In genomic region chr2:236545814-236546480, GRCh38 we compare ENCODE assay signal across 9 cellular contexts.
DNase-seq lines count a peak whose midpoint lies in the region; ATAC-seq and TF ChIP-seq lines count a peak whose summit lies in the region.
"Had no signal": no experiment of that assay in that cellular context is flagged by ENCODE, and none has a peak within 500 bp of the region (broad histone marks: within the 10 kb centered on the region; RNA-seq: fewer than 3 reads in every experiment).

No MANE protein-coding gene starts in this region.

- no peak overlapping the region for H2AFZ ChIP-seq in OCI-LY1 (ENCODE audit: low read length)

- H3K36me3 ChIP-seq in OCI-LY1 (ENCODE audit: insufficient read depth, low read length) = no peaks in the 10 kb centered on the region

- no peak for TF ChIP-seq CTCF in OCI-LY1 (IDR thresholded peaks at IDR 0.05; ENCODE audit: low read length)

- H3K79me2 ChIP-seq in OCI-LY1 (ENCODE audit: insufficient read depth, low read length) = no peaks in the 10 kb centered on the region

- no peaks in the 10 kb centered on the region for H3K9me2 ChIP-seq in OCI-LY1 (ENCODE audit: low read depth, low read length)

- H3K4me2 ChIP-seq in OCI-LY1 (ENCODE audit: low read length) = peak overlapping the region; percentile 45; the same call in 1 of the 2 replicates
- H3K4me2 ChIP-seq: A549 had no signal

- H3K9me3 ChIP-seq in OCI-LY1 (ENCODE audit: low read length) = no peaks in the 10 kb centered on the region
- H3K9me3 ChIP-seq: A549 had no signal

- peaks cover 16% of the 10 kb centered on the region for H3K4me1 ChIP-seq in OCI-LY1 (ENCODE audit: insufficient read depth, low read length, severe bottlenecking)
- H3K4me1 ChIP-seq: A549 had no signal

- ATAC-seq in activated CD4-positive, CD25-positive, alpha-beta regulatory T cell treated with anti-CD3 and anti-CD28 coated beads, Interleukin-2, amount 50 U/mL, for 24 hours = peak; percentile 40 to 47
- peak; percentile 68 for ATAC-seq in HG02798 (IDR thresholded peaks at IDR 0.05; ENCODE audit: poor library complexity, unreplicated experiment)
- no peak for ATAC-seq in GM21717 (IDR thresholded peaks at IDR 0.05; ENCODE audit: unreplicated experiment)
- ATAC-seq: A549 had no signal

- H3K4me3 ChIP-seq in OCI-LY1 (ENCODE audit: low read depth, low read length, poor library complexity, severe bottlenecking) = no peak overlapping the region
- H3K4me3 ChIP-seq in skin epidermis = no peak overlapping the region
- H3K4me3 ChIP-seq: A549 had no signal

- no peak overlapping the region for H3K9ac ChIP-seq in OCI-LY1 (ENCODE audit: low read length)

- no peaks in the 10 kb centered on the region for H4K20me1 ChIP-seq in OCI-LY1 (ENCODE audit: insufficient read depth, low read length)

- no peaks in the 10 kb centered on the region for H3K27me3 ChIP-seq in OCI-LY1 (ENCODE audit: insufficient read depth, low read length)

- no peak for DNase-seq in activated CD4-positive, CD25-positive, alpha-beta regulatory T cell treated with anti-CD3 and anti-CD28 coated beads, Interleukin-2, amount 50 U/mL, for 72 hours
- DNase-seq in islet precursor cell (no peak), NCI-H1092 (lab: John Stamatoyannopoulos, UW) (no peak)

- H3F3A ChIP-seq in OCI-LY1 (ENCODE audit: insufficient read depth, low read length) = no peaks in the 10 kb centered on the region

- H3K27ac ChIP-seq in OCI-LY1 (ENCODE audit: low read depth, low read length, poor library complexity, severe bottlenecking) = peak overlapping the region; percentile 34
- peak overlapping the region in 14 of 21 experiments; percentile 12 to 90 (median 50) for H3K27ac ChIP-seq in skin epidermis
- H3K27ac ChIP-seq: A549 had no signal
